Comparison of ENCODE assay signal across 18 cellular contexts in the genomic region with DNA sequence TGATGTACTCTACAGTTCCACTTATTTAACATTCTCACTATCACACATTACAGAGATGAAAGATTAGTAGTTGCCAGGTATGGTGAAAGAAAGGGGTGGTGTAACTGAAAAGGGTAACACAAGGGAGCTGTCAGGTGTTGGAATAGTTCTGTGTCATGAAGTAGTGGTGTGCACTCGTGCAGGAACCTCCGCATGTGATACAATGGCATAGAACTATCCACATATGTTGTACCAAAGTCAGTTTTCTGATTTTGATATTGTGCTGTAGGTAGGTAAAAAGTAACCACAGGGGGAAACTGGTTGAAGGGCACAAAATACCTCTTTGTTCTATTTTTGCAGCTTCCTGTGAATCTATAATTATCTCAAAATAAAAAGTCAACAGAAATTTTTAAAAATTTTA. TPM values are rescaled to one million over a fixed set of nuclear protein-coding genes. Genes with fewer than 3 reads are reported as not detected.
A peak's percentile ranks its signal among the peaks of the same experiment; 100 is the strongest.
DNase-seq lines count a peak whose midpoint lies in the region; ATAC-seq and TF ChIP-seq lines count a peak whose summit lies in the region.
"Had no signal": no experiment of that assay in that cellular context is flagged by ENCODE, and none has a peak within 500 bp of the region (broad histone marks: within the 10 kb centered on the region; RNA-seq: fewer than 3 reads in every experiment).

No MANE protein-coding gene starts in this region.

- intact Hi-C loops in posterior vena cava (cut with DNase I), result no loop called here

- no peak for DNase-seq in activated naive CD8-positive, alpha-beta T cell treated with anti-CD3 and anti-CD28 coated beads, Interleukin-2, amount 50 U/mL, for 24 hours
- DNase-seq in MM.1S (peak; percentile 7), posterior vena cava (ENCODE audit: low spot score) (no peak), Karpas-422 (no peak)
- no peak for DNase-seq in activated CD8-positive, alpha-beta T cell treated with anti-CD3 and anti-CD28 coated beads, Interleukin-2, amount 10 ng/mL, durations not matched to agents 7 days and 5 days
- no peak for DNase-seq in activated CD4-positive, alpha-beta T cell treated with anti-CD3 and anti-CD28 coated beads for 48 hours
- DNase-seq: COR-L47, HFFc6, KG1, NCI-H1048, NCI-H1436 treated with DMSO at 0.1 percent for 48 hours, NCI-H2029 treated with DMSO at 0.1 percent for 48 hours, NCI-H510A, NCI-H774, PC-9 had no signal

- TF ChIP-seq CTCF in MM.1S (IDR thresholded peaks at IDR 0.05; ENCODE audit: low read length), result no peak

- H3K27me3 Mint-ChIP-seq in activated naive CD8-positive, alpha-beta T cell, result no peaks in the 10 kb centered on the region
- H3K27me3 Mint-ChIP-seq in activated naive CD8-positive, alpha-beta T cell treated with anti-CD3 and anti-CD28 coated beads, Interleukin-2, amount 50 U/mL, for 24 hours, result peaks cover 3% of the 10 kb centered on the region
- H3K27me3 Mint-ChIP-seq in activated CD8-positive, alpha-beta T cell treated with anti-CD3 and anti-CD28 coated beads, Interleukin-2, amount 10 ng/mL, durations not matched to agents 7 days and 5 days (ENCODE audit: low read depth), result peaks cover 6% of the 10 kb centered on the region

- POLR2A ChIA-PET in activated CD8-positive, alpha-beta T cell treated with anti-CD3 and anti-CD28 coated beads, Interleukin-2, amount 10 ng/mL, durations not matched to agents 7 days and 5 days (lab: Charles Lee), result interaction anchor here (0.9 to 1.4 kb wide), 2 partner anchors 31 to 54 kb away, joined by 4 read pairs; no protein-coding TSS in a partner anchor

- no peak overlapping the region for H3K27ac Mint-ChIP-seq in activated naive CD8-positive, alpha-beta T cell
- H3K27ac Mint-ChIP-seq in activated naive CD8-positive, alpha-beta T cell treated with anti-CD3 and anti-CD28 coated beads, Interleukin-2, amount 50 U/mL, for 24 hours, result no peak overlapping the region
- H3K27ac Mint-ChIP-seq in activated CD8-positive, alpha-beta T cell treated with anti-CD3 and anti-CD28 coated beads, Interleukin-2, amount 10 ng/mL, durations not matched to agents 7 days and 5 days, result no peak overlapping the region
- H3K27ac Mint-ChIP-seq: HFFc6 had no signal

- H3K27me3 ChIP-seq in MM.1S (replicated peaks; ENCODE audit: insufficient read depth, low read length), result no peaks in the 10 kb centered on the region
- H3K27me3 ChIP-seq in Karpas-422 (ENCODE audit: low read length), result no peaks in the 10 kb centered on the region; the same call in 1 of the 2 replicates

- H3K4me3 ChIP-seq in MM.1S (ENCODE audit: low read length) (no peak overlapping the region), Karpas-422 (ENCODE audit: low read length) (no peak overlapping the region)
- H3K4me3 ChIP-seq: PC-9 had no signal

- H3K4me2 ChIP-seq in MM.1S (ENCODE audit: low read depth, low read length) (no peak overlapping the region), Karpas-422 (ENCODE audit: low read depth, low read length, poor library complexity, severe bottlenecking) (no peak overlapping the region)
- H3K4me2 ChIP-seq: PC-9 had no signal

- H2AFZ ChIP-seq in MM.1S (ENCODE audit: low read length), result no peak overlapping the region
- no peak overlapping the region for H2AFZ ChIP-seq in Karpas-422 (ENCODE audit: low read length)
- H2AFZ ChIP-seq: PC-9 had no signal

- H3K4me1 Mint-ChIP-seq in activated naive CD8-positive, alpha-beta T cell (ENCODE audit: low read depth), result peaks cover 18% of the 10 kb centered on the region
- peaks cover 18% of the 10 kb centered on the region for H3K4me1 Mint-ChIP-seq in activated naive CD8-positive, alpha-beta T cell treated with anti-CD3 and anti-CD28 coated beads, Interleukin-2, amount 50 U/mL, for 24 hours
- H3K4me1 Mint-ChIP-seq in activated CD8-positive, alpha-beta T cell treated with anti-CD3 and anti-CD28 coated beads, Interleukin-2, amount 10 ng/mL, durations not matched to agents 7 days and 5 days (ENCODE audit: low read depth), result peaks cover 13% of the 10 kb centered on the region

- peaks cover 3% of the 10 kb centered on the region for H3K9me3 Mint-ChIP-seq in activated naive CD8-positive, alpha-beta T cell (ENCODE audit: low read depth)
- H3K9me3 Mint-ChIP-seq in activated naive CD8-positive, alpha-beta T cell treated with anti-CD3 and anti-CD28 coated beads, Interleukin-2, amount 50 U/mL, for 24 hours, result peaks cover 7% of the 10 kb centered on the region
- peaks cover 8% of the 10 kb centered on the region for H3K9me3 Mint-ChIP-seq in activated CD8-positive, alpha-beta T cell treated with anti-CD3 and anti-CD28 coated beads, Interleukin-2, amount 10 ng/mL, durations not matched to agents 7 days and 5 days (ENCODE audit: insufficient read depth)

- H3K4me3 Mint-ChIP-seq in activated naive CD8-positive, alpha-beta T cell, result peak overlapping the region; percentile 52
- no peak overlapping the region for H3K4me3 Mint-ChIP-seq in activated naive CD8-positive, alpha-beta T cell treated with anti-CD3 and anti-CD28 coated beads, Interleukin-2, amount 50 U/mL, for 24 hours
- no peak overlapping the region for H3K4me3 Mint-ChIP-seq in activated CD8-positive, alpha-beta T cell treated with anti-CD3 and anti-CD28 coated beads, Interleukin-2, amount 10 ng/mL, durations not matched to agents 7 days and 5 days
- H3K4me3 Mint-ChIP-seq: HFFc6 had no signal

- H3K9me2 ChIP-seq in MM.1S (replicated peaks; ENCODE audit: insufficient read depth, low read length) (no peaks in the 10 kb centered on the region), Karpas-422 (replicated peaks; ENCODE audit: insufficient read depth, low read length) (no peaks in the 10 kb centered on the region)

- H3K9ac ChIP-seq in MM.1S (ENCODE audit: low read length), result no peak overlapping the region
- H3K9ac ChIP-seq in Karpas-422 (ENCODE audit: low read length), result no peak overlapping the region

- no peak for ATAC-seq in activated naive CD8-positive, alpha-beta T cell treated with anti-CD3 and anti-CD28 coated beads, Interleukin-2, amount 50 U/mL, for 24 hours
- peak; percentile 19 for ATAC-seq in activated CD8-positive, alpha-beta T cell treated with anti-CD3 and anti-CD28 coated beads, Interleukin-2, amount 10 ng/mL, durations not matched to agents 7 days and 5 days
- no peak for ATAC-seq in GM18519 (IDR thresholded peaks at IDR 0.05; ENCODE audit: low FRiP score, unreplicated experiment)

- H3K9me3 ChIP-seq in MM.1S (replicated peaks; ENCODE audit: insufficient read depth, low read length), result no peaks in the 10 kb centered on the region
- peaks cover 3% of the 10 kb centered on the region; the same call in 1 of the 2 replicates for H3K9me3 ChIP-seq in Karpas-422 (ENCODE audit: low read length)

- H4K20me1 ChIP-seq in MM.1S (ENCODE audit: insufficient read depth, low read length) (no peaks in the 10 kb centered on the region), Karpas-422 (ENCODE audit: insufficient read depth, low read depth, low read length) (no peaks in the 10 kb centered on the region)

- peaks cover 2% of the 10 kb centered on the region for H3K36me3 Mint-ChIP-seq in activated naive CD8-positive, alpha-beta T cell
- H3K36me3 Mint-ChIP-seq in activated naive CD8-positive, alpha-beta T cell treated with anti-CD3 and anti-CD28 coated beads, Interleukin-2, amount 50 U/mL, for 24 hours (ENCODE audit: low read depth), result peaks cover 4% of the 10 kb centered on the region
- H3K36me3 Mint-ChIP-seq in activated CD8-positive, alpha-beta T cell treated with anti-CD3 and anti-CD28 coated beads, Interleukin-2, amount 10 ng/mL, durations not matched to agents 7 days and 5 days (ENCODE audit: low read depth), result peaks cover 3% of the 10 kb centered on the region

- no peak overlapping the region for H3K27ac ChIP-seq in MM.1S (ENCODE audit: low read length)
- H3K27ac ChIP-seq in Karpas-422 (ENCODE audit: low read length), result no peak overlapping the region
- H3K27ac ChIP-seq: 22Rv1, PC-9 had no signal

- no peaks in the 10 kb centered on the region for H3K36me3 ChIP-seq in MM.1S (replicated peaks; ENCODE audit: insufficient read depth, low read length)
- H3K36me3 ChIP-seq in Karpas-422 (ENCODE audit: insufficient read depth, low read length), result no peaks in the 10 kb centered on the region

- H3K79me2 ChIP-seq in MM.1S (ENCODE audit: low read length) (no peaks in the 10 kb centered on the region), Karpas-422 (ENCODE audit: low read length) (no peaks in the 10 kb centered on the region)

- H3K4me1 ChIP-seq in MM.1S (ENCODE audit: low read length) (no peaks in the 10 kb centered on the region), Karpas-422 (ENCODE audit: low read length) (peaks cover 21% of the 10 kb centered on the region)

- CTCF ChIA-PET in activated CD8-positive, alpha-beta T cell treated with anti-CD3 and anti-CD28 coated beads, Interleukin-2, amount 10 ng/mL, durations not matched to agents 7 days and 5 days (lab: Charles Lee), result no interaction called here

- no peaks in the 10 kb centered on the region for H3F3A ChIP-seq in MM.1S (ENCODE audit: insufficient read depth, low read length)

RNA-seq across cellular contexts. Expression of gene RPL21, which starts 24.4 kb away (rescaled TPM):
- total RNA-seq in activated CD8-positive, alpha-beta T cell treated with anti-CD3 and anti-CD28 coated beads, Interleukin-2, amount 10 ng/mL, durations not matched to agents 7 days and 5 days, result 100 to 1,000 TPM; 784 to 807 TPM
- total RNA-seq in posterior vena cava, result 100 to 1,000 TPM; 904 to 954 TPM
- 695 and 1,354 TPM in 2 replicates for total RNA-seq in Karpas-422 (2014; rRNA removed; shearing (Covaris generic); ENCODE audit: low replicate concordance)

RNA-seq across cellular contexts. Expression of gene RASL11A, which starts 43.6 kb away (rescaled TPM):
- total RNA-seq in activated CD8-positive, alpha-beta T cell treated with anti-CD3 and anti-CD28 coated beads, Interleukin-2, amount 10 ng/mL, durations not matched to agents 7 days and 5 days, result under 1 TPM; 0.52 to 0.92 TPM
- 10 to 100 TPM; 39.7 to 46.4 TPM for total RNA-seq in posterior vena cava
- 0.14 and 0.48 TPM in 2 replicates for total RNA-seq in Karpas-422 (2014; rRNA removed; shearing (Covaris generic); ENCODE audit: low replicate concordance)

RNA-seq across cellular contexts. Expression of gene USP12, which starts 55.4 kb away (rescaled TPM):
- 10 to 100 TPM; 19.3 to 19.8 TPM for total RNA-seq in activated CD8-positive, alpha-beta T cell treated with anti-CD3 and anti-CD28 coated beads, Interleukin-2, amount 10 ng/mL, durations not matched to agents 7 days and 5 days
- 10 to 100 TPM; 40.3 to 94.3 TPM for total RNA-seq in posterior vena cava
- total RNA-seq in Karpas-422 (2014; rRNA removed; shearing (Covaris generic); ENCODE audit: low replicate concordance), result 3.1 and 7.2 TPM in 2 replicates

Comparison
In these comparisons a context has a peak if more than half of its experiments do, and no peak if none do; other contexts are left out.
1. RNA of gene RASL11A, which starts 43.6 kb away (total RNA-seq): 39.7 to 46.4 TPM in posterior vena cava; 0.52 to 0.92 TPM in activated CD8-positive, alpha-beta T cell treated with anti-CD3 and anti-CD28 coated beads, Interleukin-2, amount 10 ng/mL, durations not matched to agents 7 days and 5 days and 0.14 to 0.48 TPM in Karpas-422; every median in the first group is over 10 times any median in the second.